17 cellular contexts compared by ENCODE assay signal in genomic region chr2:140442319-140442718, GRCh38.
DNase-seq lines count a peak whose midpoint lies in the region.
"Had no signal": no experiment of that assay in that cellular context is flagged by ENCODE, and none has a peak within 500 bp of the region (broad histone marks: within the 10 kb centered on the region; RNA-seq: fewer than 3 reads in every experiment).

No MANE protein-coding gene starts in this region.

- DNase-seq in A172 (ENCODE audit: low spot score) (peak; percentile 32), LHCN-M2 (ENCODE audit: low read depth) (peak; percentile 58), astrocyte of the hippocampus (ENCODE audit: low read depth, low spot score) (peak; percentile 1), iPS-NIHi7 (ENCODE audit: extremely low spot score) (peak; percentile 11), NCI-H226 (no peak), DMS53 (lab: John Stamatoyannopoulos, UW) (no peak), MV-4-11 (lab: John Stamatoyannopoulos, UW) (no peak)
- DNase-seq in stimulated activated CD4-positive, alpha-beta T cell treated with anti-CD3 and anti-CD28 coated beads, Interleukin-12 subunit alpha, Interleukin-12 subunit beta, amount 100 ng/mL, for 4 hours: no peak
- DNase-seq: activated CD4-positive, alpha-beta memory T cell treated with anti-CD3 and anti-CD28 coated beads for 36 hours; activated effector memory CD4-positive, alpha-beta T cell treated with Interleukin-2 at 50 U/mL for 16 hours; effector CD8-positive, alpha-beta T cell; kidney glomerular epithelial cell; NCI-H524 treated with DMSO at 0.1 percent for 48 hours; nucleus accumbens; psoas muscle; stimulated activated CD4-positive, alpha-beta T cell treated with anti-CD3 and anti-CD28 coated beads, Interleukin-4, amount 100 ng/mL, for 1 hour; stimulated activated naive CD4-positive, alpha-beta T cell had no signal

Comparison
In these comparisons a context has a peak if more than half of its experiments do, and no peak if none do; other contexts are left out.
1. DNase-seq: peak in A172 (single experiment), LHCN-M2 (single experiment), astrocyte of the hippocampus (single experiment) and iPS-NIHi7 (single experiment); none in stimulated activated CD4-positive, alpha-beta T cell treated with anti-CD3 and anti-CD28 coated beads, Interleukin-12 subunit alpha, Interleukin-12 subunit beta, amount 100 ng/mL, for 4 hours (single experiment), NCI-H226 (single experiment), DMS53 (single experiment) and MV-4-11 (single experiment).